In genomic region chr12:53180270-53180930, GRCh38 we compare ENCODE assay signal across 1 cellular context.
A peak's percentile ranks its signal among the peaks of the same experiment; 100 is the strongest.
TF ChIP-seq lines count a peak whose summit lies in the region.

A gene with protein sequence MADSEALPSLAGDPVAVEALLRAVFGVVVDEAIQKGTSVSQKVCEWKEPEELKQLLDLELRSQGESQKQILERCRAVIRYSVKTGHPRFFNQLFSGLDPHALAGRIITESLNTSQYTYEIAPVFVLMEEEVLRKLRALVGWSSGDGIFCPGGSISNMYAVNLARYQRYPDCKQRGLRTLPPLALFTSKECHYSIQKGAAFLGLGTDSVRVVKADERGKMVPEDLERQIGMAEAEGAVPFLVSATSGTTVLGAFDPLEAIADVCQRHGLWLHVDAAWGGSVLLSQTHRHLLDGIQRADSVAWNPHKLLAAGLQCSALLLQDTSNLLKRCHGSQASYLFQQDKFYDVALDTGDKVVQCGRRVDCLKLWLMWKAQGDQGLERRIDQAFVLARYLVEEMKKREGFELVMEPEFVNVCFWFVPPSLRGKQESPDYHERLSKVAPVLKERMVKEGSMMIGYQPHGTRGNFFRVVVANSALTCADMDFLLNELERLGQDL (minus strand): TSS chr12:53180925. CDS start chr12:53173470, 7,455 bp downstream.
A gene with protein sequence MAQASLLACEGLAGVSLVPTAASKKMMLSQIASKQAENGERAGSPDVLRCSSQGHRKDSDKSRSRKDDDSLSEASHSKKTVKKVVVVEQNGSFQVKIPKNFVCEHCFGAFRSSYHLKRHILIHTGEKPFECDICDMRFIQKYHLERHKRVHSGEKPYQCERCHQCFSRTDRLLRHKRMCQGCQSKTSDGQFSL (plus strand): TSS chr12:53180722. CDS start chr12:53181984, 1,262 bp downstream.

TF ChIP-seq in HepG2, 621 proteins besides CTCF, POLR2A, EP300 and RAD21 (continued from another document and continues in another):
- TF ChIP-seq RERE (CRISPR knock-in tag; IDR thresholded peaks at IDR 0.05; ENCODE audit: low read depth) (peak; percentile 12; the same call in 1 of the 2 replicates), CBFB (CRISPR knock-in tag; IDR thresholded peaks at IDR 0.05) (peak; percentile 69), ZNF101 (CRISPR knock-in tag; IDR thresholded peaks at IDR 0.05; ENCODE audit: borderline replicate concordance, low read depth) (no peak), ZSCAN9 (CRISPR knock-in tag; IDR thresholded peaks at IDR 0.05; ENCODE audit: borderline replicate concordance) (no peak; the same call in 1 of the 2 replicates), SOX5 (CRISPR knock-in tag; IDR thresholded peaks at IDR 0.05; ENCODE audit: borderline replicate concordance) (peak; percentile 23; the same call in 1 of the 2 replicates), NFE2 (CRISPR knock-in tag; IDR thresholded peaks at IDR 0.05) (no peak), ZNF775 (CRISPR knock-in tag; IDR thresholded peaks at IDR 0.05; ENCODE audit: borderline replicate concordance) (no peak), HDAC2 (CRISPR knock-in tag; IDR thresholded peaks at IDR 0.05) (peak; percentile 48; the same call in 1 of the 2 replicates), SMARCE1 (IDR thresholded peaks at IDR 0.05; ENCODE audit: borderline replicate concordance) (no peak), NCOR1 (IDR thresholded peaks at IDR 0.05; ENCODE audit: borderline replicate concordance, low read length) (peak; percentile 49; the same call in 1 of the 2 replicates), GPN1 (CRISPR knock-in tag; IDR thresholded peaks at IDR 0.05; ENCODE audit: borderline replicate concordance) (no peak; the same call in 1 of the 2 replicates), ONECUT2 (CRISPR knock-in tag; IDR thresholded peaks at IDR 0.05) (no peak), HNF4A (CRISPR knock-in tag; IDR thresholded peaks at IDR 0.05) (no peak), ZNF17 (CRISPR knock-in tag; IDR thresholded peaks at IDR 0.05) (no peak), DDIT3 (CRISPR knock-in tag; IDR thresholded peaks at IDR 0.05) (no peak), ZFP62 (CRISPR knock-in tag; IDR thresholded peaks at IDR 0.05) (no peak), ZNF639 (CRISPR knock-in tag; conservative IDR thresholded peaks at IDR 0.05) (peak; percentile 98)
- TF ChIP-seq, protein P1, sequence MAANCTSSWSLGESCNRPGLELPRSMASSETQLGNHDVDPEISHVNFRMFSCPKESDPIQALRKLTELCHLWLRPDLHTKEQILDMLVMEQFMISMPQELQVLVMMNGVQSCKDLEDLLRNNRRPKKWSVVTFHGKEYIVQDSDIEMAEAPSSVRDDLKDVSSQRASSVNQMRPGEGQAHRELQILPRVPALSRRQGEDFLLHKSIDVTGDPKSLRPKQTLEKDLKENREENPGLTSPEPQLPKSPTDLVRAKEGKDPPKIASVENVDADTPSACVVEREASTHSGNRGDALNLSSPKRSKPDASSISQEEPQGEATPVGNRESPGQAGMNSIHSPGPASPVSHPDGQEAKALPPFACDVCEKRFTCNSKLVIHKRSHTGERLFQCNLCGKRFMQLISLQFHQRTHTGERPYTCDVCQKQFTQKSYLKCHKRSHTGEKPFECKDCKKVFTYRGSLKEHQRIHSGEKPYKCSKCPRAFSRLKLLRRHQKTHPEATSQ (CRISPR knock-in tag; IDR thresholded peaks at IDR 0.05; ENCODE audit: borderline replicate concordance) = peak; percentile 80; the same call in 1 of the 2 replicates
- TF ChIP-seq, protein P2, sequence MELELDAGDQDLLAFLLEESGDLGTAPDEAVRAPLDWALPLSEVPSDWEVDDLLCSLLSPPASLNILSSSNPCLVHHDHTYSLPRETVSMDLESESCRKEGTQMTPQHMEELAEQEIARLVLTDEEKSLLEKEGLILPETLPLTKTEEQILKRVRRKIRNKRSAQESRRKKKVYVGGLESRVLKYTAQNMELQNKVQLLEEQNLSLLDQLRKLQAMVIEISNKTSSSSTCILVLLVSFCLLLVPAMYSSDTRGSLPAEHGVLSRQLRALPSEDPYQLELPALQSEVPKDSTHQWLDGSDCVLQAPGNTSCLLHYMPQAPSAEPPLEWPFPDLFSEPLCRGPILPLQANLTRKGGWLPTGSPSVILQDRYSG (CRISPR knock-in tag; IDR thresholded peaks at IDR 0.05) = no peak
- TF ChIP-seq, protein P3, sequence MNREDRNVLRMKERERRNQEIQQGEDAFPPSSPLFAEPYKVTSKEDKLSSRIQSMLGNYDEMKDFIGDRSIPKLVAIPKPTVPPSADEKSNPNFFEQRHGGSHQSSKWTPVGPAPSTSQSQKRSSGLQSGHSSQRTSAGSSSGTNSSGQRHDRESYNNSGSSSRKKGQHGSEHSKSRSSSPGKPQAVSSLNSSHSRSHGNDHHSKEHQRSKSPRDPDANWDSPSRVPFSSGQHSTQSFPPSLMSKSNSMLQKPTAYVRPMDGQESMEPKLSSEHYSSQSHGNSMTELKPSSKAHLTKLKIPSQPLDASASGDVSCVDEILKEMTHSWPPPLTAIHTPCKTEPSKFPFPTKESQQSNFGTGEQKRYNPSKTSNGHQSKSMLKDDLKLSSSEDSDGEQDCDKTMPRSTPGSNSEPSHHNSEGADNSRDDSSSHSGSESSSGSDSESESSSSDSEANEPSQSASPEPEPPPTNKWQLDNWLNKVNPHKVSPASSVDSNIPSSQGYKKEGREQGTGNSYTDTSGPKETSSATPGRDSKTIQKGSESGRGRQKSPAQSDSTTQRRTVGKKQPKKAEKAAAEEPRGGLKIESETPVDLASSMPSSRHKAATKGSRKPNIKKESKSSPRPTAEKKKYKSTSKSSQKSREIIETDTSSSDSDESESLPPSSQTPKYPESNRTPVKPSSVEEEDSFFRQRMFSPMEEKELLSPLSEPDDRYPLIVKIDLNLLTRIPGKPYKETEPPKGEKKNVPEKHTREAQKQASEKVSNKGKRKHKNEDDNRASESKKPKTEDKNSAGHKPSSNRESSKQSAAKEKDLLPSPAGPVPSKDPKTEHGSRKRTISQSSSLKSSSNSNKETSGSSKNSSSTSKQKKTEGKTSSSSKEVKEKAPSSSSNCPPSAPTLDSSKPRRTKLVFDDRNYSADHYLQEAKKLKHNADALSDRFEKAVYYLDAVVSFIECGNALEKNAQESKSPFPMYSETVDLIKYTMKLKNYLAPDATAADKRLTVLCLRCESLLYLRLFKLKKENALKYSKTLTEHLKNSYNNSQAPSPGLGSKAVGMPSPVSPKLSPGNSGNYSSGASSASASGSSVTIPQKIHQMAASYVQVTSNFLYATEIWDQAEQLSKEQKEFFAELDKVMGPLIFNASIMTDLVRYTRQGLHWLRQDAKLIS (CRISPR knock-in tag; IDR thresholded peaks at IDR 0.05) = no peak
- TF ChIP-seq, protein P4, sequence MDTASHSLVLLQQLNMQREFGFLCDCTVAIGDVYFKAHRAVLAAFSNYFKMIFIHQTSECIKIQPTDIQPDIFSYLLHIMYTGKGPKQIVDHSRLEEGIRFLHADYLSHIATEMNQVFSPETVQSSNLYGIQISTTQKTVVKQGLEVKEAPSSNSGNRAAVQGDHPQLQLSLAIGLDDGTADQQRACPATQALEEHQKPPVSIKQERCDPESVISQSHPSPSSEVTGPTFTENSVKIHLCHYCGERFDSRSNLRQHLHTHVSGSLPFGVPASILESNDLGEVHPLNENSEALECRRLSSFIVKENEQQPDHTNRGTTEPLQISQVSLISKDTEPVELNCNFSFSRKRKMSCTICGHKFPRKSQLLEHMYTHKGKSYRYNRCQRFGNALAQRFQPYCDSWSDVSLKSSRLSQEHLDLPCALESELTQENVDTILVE (CRISPR knock-in tag; IDR thresholded peaks at IDR 0.05) = peak; percentile 99
- TF ChIP-seq, protein P5, sequence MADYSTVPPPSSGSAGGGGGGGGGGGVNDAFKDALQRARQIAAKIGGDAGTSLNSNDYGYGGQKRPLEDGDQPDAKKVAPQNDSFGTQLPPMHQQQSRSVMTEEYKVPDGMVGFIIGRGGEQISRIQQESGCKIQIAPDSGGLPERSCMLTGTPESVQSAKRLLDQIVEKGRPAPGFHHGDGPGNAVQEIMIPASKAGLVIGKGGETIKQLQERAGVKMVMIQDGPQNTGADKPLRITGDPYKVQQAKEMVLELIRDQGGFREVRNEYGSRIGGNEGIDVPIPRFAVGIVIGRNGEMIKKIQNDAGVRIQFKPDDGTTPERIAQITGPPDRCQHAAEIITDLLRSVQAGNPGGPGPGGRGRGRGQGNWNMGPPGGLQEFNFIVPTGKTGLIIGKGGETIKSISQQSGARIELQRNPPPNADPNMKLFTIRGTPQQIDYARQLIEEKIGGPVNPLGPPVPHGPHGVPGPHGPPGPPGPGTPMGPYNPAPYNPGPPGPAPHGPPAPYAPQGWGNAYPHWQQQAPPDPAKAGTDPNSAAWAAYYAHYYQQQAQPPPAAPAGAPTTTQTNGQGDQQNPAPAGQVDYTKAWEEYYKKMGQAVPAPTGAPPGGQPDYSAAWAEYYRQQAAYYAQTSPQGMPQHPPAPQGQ (CRISPR knock-in tag; IDR thresholded peaks at IDR 0.05; ENCODE audit: borderline replicate concordance) = no peak
- TF ChIP-seq, protein P6, sequence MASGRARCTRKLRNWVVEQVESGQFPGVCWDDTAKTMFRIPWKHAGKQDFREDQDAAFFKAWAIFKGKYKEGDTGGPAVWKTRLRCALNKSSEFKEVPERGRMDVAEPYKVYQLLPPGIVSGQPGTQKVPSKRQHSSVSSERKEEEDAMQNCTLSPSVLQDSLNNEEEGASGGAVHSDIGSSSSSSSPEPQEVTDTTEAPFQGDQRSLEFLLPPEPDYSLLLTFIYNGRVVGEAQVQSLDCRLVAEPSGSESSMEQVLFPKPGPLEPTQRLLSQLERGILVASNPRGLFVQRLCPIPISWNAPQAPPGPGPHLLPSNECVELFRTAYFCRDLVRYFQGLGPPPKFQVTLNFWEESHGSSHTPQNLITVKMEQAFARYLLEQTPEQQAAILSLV (CRISPR knock-in tag; IDR thresholded peaks at IDR 0.05; ENCODE audit: borderline replicate concordance) = 0 out of 2 replicates have a peak, but pooled peaks have one; percentile 63
- TF ChIP-seq, protein P7, sequence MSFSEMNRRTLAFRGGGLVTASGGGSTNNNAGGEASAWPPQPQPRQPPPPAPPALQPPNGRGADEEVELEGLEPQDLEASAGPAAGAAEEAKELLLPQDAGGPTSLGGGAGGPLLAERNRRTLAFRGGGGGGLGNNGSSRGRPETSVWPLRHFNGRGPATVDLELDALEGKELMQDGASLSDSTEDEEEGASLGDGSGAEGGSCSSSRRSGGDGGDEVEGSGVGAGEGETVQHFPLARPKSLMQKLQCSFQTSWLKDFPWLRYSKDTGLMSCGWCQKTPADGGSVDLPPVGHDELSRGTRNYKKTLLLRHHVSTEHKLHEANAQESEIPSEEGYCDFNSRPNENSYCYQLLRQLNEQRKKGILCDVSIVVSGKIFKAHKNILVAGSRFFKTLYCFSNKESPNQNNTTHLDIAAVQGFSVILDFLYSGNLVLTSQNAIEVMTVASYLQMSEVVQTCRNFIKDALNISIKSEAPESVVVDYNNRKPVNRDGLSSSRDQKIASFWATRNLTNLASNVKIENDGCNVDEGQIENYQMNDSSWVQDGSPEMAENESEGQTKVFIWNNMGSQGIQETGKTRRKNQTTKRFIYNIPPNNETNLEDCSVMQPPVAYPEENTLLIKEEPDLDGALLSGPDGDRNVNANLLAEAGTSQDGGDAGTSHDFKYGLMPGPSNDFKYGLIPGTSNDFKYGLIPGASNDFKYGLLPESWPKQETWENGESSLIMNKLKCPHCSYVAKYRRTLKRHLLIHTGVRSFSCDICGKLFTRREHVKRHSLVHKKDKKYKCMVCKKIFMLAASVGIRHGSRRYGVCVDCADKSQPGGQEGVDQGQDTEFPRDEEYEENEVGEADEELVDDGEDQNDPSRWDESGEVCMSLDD (CRISPR knock-in tag; IDR thresholded peaks at IDR 0.05; ENCODE audit: borderline replicate concordance) = no peak; the same call in 1 of the 2 replicates
- TF ChIP-seq, protein P8, sequence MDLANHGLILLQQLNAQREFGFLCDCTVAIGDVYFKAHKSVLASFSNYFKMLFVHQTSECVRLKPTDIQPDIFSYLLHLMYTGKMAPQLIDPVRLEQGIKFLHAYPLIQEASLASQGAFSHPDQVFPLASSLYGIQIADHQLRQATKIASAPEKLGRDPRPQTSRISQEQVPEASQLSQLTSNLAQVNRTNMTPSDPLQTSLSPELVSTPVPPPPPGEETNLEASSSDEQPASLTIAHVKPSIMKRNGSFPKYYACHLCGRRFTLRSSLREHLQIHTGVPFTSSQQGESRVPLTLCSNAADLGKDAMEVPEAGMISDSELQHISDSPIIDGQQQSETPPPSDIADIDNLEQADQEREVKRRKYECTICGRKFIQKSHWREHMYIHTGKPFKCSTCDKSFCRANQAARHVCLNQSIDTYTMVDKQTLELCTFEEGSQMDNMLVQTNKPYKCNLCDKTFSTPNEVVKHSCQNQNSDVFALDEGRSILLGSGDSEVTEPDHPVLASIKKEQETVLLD (CRISPR knock-in tag; IDR thresholded peaks at IDR 0.05; ENCODE audit: low read depth) = peak; percentile 99
